In the genomic region with DNA sequence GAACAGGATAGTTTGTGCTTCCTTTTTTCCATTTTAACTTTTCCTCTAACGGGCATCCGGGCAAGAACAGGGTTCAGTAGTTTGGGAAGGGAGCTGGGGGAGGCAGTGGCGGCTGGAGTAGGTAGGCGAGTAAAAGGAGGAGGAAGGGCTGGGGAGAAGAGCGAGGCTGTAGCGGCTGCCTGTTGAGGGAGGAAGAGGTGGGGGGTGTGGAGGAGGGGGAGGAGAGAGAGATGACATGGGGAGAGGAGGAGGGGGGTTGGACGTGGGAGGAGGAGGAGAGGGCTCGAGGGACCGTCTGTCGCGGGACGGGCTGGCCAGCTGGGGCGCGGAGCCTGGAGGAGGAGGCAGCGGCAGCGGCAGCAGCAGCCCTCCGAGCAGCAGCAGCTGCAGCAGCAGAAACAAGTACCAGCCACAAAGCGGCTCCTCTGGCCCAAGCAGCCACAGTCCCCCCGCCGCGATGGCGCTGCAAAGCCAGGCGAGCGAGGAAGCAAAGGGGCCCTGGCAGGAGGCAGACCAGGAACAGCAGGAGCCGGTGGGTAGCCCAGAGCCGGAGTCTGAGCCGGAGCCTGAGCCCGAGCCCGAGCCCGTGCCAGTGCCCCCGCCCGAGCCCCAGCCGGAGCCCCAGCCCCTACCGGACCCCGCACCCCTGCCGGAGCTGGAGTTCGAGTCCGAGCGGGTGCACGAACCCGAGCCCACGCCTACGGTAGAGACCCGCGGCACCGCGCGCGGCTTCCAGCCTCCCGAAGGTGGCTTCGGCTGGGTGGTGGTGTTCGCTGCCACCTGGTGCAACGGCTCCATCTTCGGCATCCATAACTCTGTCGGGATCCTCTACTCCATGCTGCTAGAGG, we compare ENCODE assay signal across 1 cellular context.
TF ChIP-seq lines count a peak whose summit lies in the region.

Gene SLC16A2, plus strand, starts transcription at position 313 of the 848 bp plus-strand sequence. Its CDS starts 145 bp downstream, at position 458.

TF ChIP-seq in HEK293, 187 proteins besides CTCF, POLR2A, EP300 and RAD21 (continued from another document):
- TF ChIP-seq, protein P1, sequence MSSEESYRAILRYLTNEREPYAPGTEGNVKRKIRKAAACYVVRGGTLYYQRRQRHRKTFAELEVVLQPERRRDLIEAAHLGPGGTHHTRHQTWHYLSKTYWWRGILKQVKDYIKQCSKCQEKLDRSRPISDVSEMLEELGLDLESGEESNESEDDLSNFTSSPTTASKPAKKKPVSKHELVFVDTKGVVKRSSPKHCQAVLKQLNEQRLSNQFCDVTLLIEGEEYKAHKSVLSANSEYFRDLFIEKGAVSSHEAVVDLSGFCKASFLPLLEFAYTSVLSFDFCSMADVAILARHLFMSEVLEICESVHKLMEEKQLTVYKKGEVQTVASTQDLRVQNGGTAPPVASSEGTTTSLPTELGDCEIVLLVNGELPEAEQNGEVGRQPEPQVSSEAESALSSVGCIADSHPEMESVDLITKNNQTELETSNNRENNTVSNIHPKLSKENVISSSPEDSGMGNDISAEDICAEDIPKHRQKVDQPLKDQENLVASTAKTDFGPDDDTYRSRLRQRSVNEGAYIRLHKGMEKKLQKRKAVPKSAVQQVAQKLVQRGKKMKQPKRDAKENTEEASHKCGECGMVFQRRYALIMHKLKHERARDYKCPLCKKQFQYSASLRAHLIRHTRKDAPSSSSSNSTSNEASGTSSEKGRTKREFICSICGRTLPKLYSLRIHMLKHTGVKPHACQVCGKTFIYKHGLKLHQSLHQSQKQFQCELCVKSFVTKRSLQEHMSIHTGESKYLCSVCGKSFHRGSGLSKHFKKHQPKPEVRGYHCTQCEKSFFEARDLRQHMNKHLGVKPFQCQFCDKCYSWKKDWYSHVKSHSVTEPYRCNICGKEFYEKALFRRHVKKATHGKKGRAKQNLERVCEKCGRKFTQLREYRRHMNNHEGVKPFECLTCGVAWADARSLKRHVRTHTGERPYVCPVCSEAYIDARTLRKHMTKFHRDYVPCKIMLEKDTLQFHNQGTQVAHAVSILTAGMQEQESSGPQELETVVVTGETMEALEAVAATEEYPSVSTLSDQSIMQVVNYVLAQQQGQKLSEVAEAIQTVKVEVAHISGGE (tag by site-specific recombination; conservative IDR thresholded peaks at IDR 0.05; ENCODE audit: low read depth), result 0 out of 2 replicates have a peak, but pooled peaks have one; percentile 18
- TF ChIP-seq ZBTB21 (tag by site-specific recombination; IDR thresholded peaks at IDR 0.05) (no peak), ZSCAN23 (tag by site-specific recombination; IDR thresholded peaks at IDR 0.05) (no peak), ZNF24 (tag by site-specific recombination; IDR thresholded peaks at IDR 0.05) (no peak), ZNF121 (tag by site-specific recombination; IDR thresholded peaks at IDR 0.05) (no peak), ZNF140 (tag by site-specific recombination; IDR thresholded peaks at IDR 0.05) (no peak), ZNF391 (tag by site-specific recombination; IDR thresholded peaks at IDR 0.05; ENCODE audit: borderline replicate concordance, low read depth) (no peak), ZNF112 (tag by site-specific recombination; IDR thresholded peaks at IDR 0.05) (no peak), ZXDB (tag by site-specific recombination; IDR thresholded peaks at IDR 0.05) (peak; percentile 35), ZNF404 (tag by site-specific recombination; IDR thresholded peaks at IDR 0.05) (no peak), ZNF626 (tag by site-specific recombination; IDR thresholded peaks at IDR 0.05) (no peak), SP3 (tag by site-specific recombination; IDR thresholded peaks at IDR 0.05) (peak; percentile 68), ZFP69B (tag by site-specific recombination; IDR thresholded peaks at IDR 0.05) (0 out of 2 replicates have a peak, but pooled peaks have one; percentile 22)
- TF ChIP-seq, protein P2, sequence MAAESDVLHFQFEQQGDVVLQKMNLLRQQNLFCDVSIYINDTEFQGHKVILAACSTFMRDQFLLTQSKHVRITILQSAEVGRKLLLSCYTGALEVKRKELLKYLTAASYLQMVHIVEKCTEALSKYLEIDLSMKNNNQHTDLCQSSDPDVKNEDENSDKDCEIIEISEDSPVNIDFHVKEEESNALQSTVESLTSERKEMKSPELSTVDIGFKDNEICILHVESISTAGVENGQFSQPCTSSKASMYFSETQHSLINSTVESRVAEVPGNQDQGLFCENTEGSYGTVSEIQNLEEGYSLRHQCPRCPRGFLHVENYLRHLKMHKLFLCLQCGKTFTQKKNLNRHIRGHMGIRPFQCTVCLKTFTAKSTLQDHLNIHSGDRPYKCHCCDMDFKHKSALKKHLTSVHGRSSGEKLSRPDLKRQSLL (tag by site-specific recombination; IDR thresholded peaks at IDR 0.05), result peak; percentile 94
- TF ChIP-seq, protein P3, sequence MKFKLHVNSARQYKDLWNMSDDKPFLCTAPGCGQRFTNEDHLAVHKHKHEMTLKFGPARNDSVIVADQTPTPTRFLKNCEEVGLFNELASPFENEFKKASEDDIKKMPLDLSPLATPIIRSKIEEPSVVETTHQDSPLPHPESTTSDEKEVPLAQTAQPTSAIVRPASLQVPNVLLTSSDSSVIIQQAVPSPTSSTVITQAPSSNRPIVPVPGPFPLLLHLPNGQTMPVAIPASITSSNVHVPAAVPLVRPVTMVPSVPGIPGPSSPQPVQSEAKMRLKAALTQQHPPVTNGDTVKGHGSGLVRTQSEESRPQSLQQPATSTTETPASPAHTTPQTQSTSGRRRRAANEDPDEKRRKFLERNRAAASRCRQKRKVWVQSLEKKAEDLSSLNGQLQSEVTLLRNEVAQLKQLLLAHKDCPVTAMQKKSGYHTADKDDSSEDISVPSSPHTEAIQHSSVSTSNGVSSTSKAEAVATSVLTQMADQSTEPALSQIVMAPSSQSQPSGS (tag by site-specific recombination; IDR thresholded peaks at IDR 0.05; ENCODE audit: low read depth), result peak; percentile 35; the same call in 1 of the 2 replicates
- TF ChIP-seq, protein P4, sequence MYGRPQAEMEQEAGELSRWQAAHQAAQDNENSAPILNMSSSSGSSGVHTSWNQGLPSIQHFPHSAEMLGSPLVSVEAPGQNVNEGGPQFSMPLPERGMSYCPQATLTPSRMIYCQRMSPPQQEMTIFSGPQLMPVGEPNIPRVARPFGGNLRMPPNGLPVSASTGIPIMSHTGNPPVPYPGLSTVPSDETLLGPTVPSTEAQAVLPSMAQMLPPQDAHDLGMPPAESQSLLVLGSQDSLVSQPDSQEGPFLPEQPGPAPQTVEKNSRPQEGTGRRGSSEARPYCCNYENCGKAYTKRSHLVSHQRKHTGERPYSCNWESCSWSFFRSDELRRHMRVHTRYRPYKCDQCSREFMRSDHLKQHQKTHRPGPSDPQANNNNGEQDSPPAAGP (tag by site-specific recombination; IDR thresholded peaks at IDR 0.05), result peak; percentile 62; the same call in 1 of the 2 replicates
